Comparison of ENCODE assay signal across 1 cellular context in the genomic region with DNA sequence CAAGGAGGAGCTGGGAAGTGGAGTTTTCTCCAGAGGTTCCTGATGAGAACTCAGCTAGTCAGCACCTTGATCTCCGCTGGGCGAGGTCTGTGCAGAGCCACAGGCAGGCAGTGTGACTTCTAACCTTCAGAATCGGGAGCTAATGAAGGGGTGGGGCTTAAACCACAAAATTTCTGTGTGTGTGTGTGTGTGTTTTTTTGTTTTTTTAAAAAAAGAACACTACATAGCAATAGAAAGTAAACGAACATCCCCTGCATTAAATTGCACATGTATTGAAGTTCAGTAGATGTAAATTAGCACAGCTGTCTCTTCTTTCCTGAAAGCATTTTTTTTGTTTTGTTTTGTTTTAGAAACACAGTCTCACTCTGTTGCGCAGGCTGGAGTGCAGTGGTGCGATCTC.
TF ChIP-seq lines count a peak whose summit lies in the region.

No MANE protein-coding gene starts in this region.

TF ChIP-seq in GM12878, 131 proteins besides CTCF, POLR2A, EP300 and RAD21 (continued from another document and continues in another):
- TF ChIP-seq, protein P1, sequence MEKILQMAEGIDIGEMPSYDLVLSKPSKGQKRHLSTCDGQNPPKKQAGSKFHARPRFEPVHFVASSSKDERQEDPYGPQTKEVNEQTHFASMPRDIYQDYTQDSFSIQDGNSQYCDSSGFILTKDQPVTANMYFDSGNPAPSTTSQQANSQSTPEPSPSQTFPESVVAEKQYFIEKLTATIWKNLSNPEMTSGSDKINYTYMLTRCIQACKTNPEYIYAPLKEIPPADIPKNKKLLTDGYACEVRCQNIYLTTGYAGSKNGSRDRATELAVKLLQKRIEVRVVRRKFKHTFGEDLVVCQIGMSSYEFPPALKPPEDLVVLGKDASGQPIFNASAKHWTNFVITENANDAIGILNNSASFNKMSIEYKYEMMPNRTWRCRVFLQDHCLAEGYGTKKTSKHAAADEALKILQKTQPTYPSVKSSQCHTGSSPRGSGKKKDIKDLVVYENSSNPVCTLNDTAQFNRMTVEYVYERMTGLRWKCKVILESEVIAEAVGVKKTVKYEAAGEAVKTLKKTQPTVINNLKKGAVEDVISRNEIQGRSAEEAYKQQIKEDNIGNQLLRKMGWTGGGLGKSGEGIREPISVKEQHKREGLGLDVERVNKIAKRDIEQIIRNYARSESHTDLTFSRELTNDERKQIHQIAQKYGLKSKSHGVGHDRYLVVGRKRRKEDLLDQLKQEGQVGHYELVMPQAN (conservative IDR thresholded peaks at IDR 0.05), result no peak
- TF ChIP-seq CHD2 (IDR thresholded peaks at IDR 0.05; ENCODE audit: borderline replicate concordance, low read depth, low read length), result no peak
- TF ChIP-seq GATAD2B (conservative IDR thresholded peaks at IDR 0.05; ENCODE audit: low read depth), result no peak
- TF ChIP-seq FOXM1 (IDR thresholded peaks at IDR 0.05; ENCODE audit: low read depth, low read length), result no peak
- no peak for TF ChIP-seq PAX8 (IDR thresholded peaks at IDR 0.05)
- peak; percentile 53; the same call in 1 of the 2 replicates for TF ChIP-seq SMARCA5 (IDR thresholded peaks at IDR 0.05)
- TF ChIP-seq EED (IDR thresholded peaks at IDR 0.05; ENCODE audit: low read depth), result no peak
- TF ChIP-seq MEF2B (IDR thresholded peaks at IDR 0.05; ENCODE audit: partially characterized antibody, poor library complexity, severe bottlenecking), result no peak
- TF ChIP-seq JUND (IDR thresholded peaks at IDR 0.05; ENCODE audit: low read depth, low read length), result no peak
- no peak for TF ChIP-seq RAD51 (IDR thresholded peaks at IDR 0.05)
- no peak for TF ChIP-seq NFIC (IDR thresholded peaks at IDR 0.05; ENCODE audit: low read depth, low read length)
- TF ChIP-seq, protein P2, sequence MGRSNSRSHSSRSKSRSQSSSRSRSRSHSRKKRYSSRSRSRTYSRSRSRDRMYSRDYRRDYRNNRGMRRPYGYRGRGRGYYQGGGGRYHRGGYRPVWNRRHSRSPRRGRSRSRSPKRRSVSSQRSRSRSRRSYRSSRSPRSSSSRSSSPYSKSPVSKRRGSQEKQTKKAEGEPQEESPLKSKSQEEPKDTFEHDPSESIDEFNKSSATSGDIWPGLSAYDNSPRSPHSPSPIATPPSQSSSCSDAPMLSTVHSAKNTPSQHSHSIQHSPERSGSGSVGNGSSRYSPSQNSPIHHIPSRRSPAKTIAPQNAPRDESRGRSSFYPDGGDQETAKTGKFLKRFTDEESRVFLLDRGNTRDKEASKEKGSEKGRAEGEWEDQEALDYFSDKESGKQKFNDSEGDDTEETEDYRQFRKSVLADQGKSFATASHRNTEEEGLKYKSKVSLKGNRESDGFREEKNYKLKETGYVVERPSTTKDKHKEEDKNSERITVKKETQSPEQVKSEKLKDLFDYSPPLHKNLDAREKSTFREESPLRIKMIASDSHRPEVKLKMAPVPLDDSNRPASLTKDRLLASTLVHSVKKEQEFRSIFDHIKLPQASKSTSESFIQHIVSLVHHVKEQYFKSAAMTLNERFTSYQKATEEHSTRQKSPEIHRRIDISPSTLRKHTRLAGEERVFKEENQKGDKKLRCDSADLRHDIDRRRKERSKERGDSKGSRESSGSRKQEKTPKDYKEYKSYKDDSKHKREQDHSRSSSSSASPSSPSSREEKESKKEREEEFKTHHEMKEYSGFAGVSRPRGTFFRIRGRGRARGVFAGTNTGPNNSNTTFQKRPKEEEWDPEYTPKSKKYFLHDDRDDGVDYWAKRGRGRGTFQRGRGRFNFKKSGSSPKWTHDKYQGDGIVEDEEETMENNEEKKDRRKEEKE (IDR thresholded peaks at IDR 0.05), result no peak
- no peak for TF ChIP-seq EGR1 (IDR thresholded peaks at IDR 0.05; ENCODE audit: borderline replicate concordance in 1 of 2, low read depth in 2 of 2, low read length in 2 of 2)
- TF ChIP-seq, protein P3, sequence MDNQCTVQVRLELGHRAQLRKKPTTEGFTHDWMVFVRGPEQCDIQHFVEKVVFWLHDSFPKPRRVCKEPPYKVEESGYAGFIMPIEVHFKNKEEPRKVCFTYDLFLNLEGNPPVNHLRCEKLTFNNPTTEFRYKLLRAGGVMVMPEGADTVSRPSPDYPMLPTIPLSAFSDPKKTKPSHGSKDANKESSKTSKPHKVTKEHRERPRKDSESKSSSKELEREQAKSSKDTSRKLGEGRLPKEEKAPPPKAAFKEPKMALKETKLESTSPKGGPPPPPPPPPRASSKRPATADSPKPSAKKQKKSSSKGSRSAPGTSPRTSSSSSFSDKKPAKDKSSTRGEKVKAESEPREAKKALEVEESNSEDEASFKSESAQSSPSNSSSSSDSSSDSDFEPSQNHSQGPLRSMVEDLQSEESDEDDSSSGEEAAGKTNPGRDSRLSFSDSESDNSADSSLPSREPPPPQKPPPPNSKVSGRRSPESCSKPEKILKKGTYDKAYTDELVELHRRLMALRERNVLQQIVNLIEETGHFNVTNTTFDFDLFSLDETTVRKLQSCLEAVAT (IDR thresholded peaks at IDR 0.05), result peak; percentile 31; the same call in 1 of the 2 replicates
- TF ChIP-seq, protein P4, sequence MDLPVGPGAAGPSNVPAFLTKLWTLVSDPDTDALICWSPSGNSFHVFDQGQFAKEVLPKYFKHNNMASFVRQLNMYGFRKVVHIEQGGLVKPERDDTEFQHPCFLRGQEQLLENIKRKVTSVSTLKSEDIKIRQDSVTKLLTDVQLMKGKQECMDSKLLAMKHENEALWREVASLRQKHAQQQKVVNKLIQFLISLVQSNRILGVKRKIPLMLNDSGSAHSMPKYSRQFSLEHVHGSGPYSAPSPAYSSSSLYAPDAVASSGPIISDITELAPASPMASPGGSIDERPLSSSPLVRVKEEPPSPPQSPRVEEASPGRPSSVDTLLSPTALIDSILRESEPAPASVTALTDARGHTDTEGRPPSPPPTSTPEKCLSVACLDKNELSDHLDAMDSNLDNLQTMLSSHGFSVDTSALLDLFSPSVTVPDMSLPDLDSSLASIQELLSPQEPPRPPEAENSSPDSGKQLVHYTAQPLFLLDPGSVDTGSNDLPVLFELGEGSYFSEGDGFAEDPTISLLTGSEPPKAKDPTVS (IDR thresholded peaks at IDR 0.05; ENCODE audit: low read depth, low read length), result no peak
- TF ChIP-seq TCF12 (IDR thresholded peaks at IDR 0.05; ENCODE audit: low read depth, low read length), result no peak
- TF ChIP-seq NR2C1 (IDR thresholded peaks at IDR 0.05), result peak; percentile 16; the same call in 1 of the 2 replicates
- peak; percentile 54 to 56 for TF ChIP-seq IKZF2 (IDR thresholded peaks at IDR 0.05)
- TF ChIP-seq, protein P5, sequence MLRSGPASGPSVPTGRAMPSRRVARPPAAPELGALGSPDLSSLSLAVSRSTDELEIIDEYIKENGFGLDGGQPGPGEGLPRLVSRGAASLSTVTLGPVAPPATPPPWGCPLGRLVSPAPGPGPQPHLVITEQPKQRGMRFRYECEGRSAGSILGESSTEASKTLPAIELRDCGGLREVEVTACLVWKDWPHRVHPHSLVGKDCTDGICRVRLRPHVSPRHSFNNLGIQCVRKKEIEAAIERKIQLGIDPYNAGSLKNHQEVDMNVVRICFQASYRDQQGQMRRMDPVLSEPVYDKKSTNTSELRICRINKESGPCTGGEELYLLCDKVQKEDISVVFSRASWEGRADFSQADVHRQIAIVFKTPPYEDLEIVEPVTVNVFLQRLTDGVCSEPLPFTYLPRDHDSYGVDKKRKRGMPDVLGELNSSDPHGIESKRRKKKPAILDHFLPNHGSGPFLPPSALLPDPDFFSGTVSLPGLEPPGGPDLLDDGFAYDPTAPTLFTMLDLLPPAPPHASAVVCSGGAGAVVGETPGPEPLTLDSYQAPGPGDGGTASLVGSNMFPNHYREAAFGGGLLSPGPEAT (IDR thresholded peaks at IDR 0.05; ENCODE audit: low read depth), result peak; percentile 30; the same call in 1 of the 2 replicates
- no peak for TF ChIP-seq CBX5 (IDR thresholded peaks at IDR 0.05; ENCODE audit: low read depth)
- no peak for TF ChIP-seq REST (IDR thresholded peaks at IDR 0.05; ENCODE audit: low read depth, low read length)
- peak; percentile 39; the same call in 1 of the 2 replicates for TF ChIP-seq IKZF1 (conservative IDR thresholded peaks at IDR 0.05)
- no peak for TF ChIP-seq BCL3 (IDR thresholded peaks at IDR 0.05; ENCODE audit: borderline replicate concordance, insufficient read depth, low read depth, low read length, poor library complexity, severe bottlenecking)
- no peak for TF ChIP-seq BACH1 (IDR thresholded peaks at IDR 0.05; ENCODE audit: borderline replicate concordance)
- peak; percentile 66; the same call in 1 of the 2 replicates for TF ChIP-seq MTA2 (IDR thresholded peaks at IDR 0.05; ENCODE audit: low read depth)
- TF ChIP-seq ZNF24 (IDR thresholded peaks at IDR 0.05), result peak; percentile 45; the same call in 1 of the 2 replicates
- TF ChIP-seq ZNF384 (IDR thresholded peaks at IDR 0.05; ENCODE audit: borderline replicate concordance, low read depth, low read length), result peak; percentile 66; the same call in 1 of the 2 replicates
- TF ChIP-seq, protein P6, sequence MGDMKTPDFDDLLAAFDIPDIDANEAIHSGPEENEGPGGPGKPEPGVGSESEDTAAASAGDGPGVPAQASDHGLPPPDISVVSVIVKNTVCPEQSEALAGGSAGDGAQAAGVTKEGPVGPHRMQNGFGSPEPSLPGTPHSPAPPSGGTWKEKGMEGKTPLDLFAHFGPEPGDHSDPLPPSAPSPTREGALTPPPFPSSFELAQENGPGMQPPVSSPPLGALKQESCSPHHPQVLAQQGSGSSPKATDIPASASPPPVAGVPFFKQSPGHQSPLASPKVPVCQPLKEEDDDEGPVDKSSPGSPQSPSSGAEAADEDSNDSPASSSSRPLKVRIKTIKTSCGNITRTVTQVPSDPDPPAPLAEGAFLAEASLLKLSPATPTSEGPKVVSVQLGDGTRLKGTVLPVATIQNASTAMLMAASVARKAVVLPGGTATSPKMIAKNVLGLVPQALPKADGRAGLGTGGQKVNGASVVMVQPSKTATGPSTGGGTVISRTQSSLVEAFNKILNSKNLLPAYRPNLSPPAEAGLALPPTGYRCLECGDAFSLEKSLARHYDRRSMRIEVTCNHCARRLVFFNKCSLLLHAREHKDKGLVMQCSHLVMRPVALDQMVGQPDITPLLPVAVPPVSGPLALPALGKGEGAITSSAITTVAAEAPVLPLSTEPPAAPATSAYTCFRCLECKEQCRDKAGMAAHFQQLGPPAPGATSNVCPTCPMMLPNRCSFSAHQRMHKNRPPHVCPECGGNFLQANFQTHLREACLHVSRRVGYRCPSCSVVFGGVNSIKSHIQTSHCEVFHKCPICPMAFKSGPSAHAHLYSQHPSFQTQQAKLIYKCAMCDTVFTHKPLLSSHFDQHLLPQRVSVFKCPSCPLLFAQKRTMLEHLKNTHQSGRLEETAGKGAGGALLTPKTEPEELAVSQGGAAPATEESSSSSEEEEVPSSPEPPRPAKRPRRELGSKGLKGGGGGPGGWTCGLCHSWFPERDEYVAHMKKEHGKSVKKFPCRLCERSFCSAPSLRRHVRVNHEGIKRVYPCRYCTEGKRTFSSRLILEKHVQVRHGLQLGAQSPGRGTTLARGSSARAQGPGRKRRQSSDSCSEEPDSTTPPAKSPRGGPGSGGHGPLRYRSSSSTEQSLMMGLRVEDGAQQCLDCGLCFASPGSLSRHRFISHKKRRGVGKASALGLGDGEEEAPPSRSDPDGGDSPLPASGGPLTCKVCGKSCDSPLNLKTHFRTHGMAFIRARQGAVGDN (IDR thresholded peaks at IDR 0.05), result 0 out of 2 replicates have a peak, but pooled peaks have one; percentile 31
- TF ChIP-seq WRNIP1 (IDR thresholded peaks at IDR 0.05; ENCODE audit: borderline replicate concordance, low read depth, low read length), result no peak
- no peak for TF ChIP-seq HDAC2 (IDR thresholded peaks at IDR 0.05)
- peak in 1 of 2 experiments; percentile 6; a peak in 1 of 4 replicates for TF ChIP-seq BHLHE40 (IDR thresholded peaks at IDR 0.05; ENCODE audit: borderline replicate concordance in 1 of 2, low read depth in 2 of 2, low read length in 1 of 2)
- no peak for TF ChIP-seq CHD4 (IDR thresholded peaks at IDR 0.05)
- TF ChIP-seq RUNX3 (IDR thresholded peaks at IDR 0.05; ENCODE audit: low read length), result peak; percentile 89
- TF ChIP-seq, protein P7, sequence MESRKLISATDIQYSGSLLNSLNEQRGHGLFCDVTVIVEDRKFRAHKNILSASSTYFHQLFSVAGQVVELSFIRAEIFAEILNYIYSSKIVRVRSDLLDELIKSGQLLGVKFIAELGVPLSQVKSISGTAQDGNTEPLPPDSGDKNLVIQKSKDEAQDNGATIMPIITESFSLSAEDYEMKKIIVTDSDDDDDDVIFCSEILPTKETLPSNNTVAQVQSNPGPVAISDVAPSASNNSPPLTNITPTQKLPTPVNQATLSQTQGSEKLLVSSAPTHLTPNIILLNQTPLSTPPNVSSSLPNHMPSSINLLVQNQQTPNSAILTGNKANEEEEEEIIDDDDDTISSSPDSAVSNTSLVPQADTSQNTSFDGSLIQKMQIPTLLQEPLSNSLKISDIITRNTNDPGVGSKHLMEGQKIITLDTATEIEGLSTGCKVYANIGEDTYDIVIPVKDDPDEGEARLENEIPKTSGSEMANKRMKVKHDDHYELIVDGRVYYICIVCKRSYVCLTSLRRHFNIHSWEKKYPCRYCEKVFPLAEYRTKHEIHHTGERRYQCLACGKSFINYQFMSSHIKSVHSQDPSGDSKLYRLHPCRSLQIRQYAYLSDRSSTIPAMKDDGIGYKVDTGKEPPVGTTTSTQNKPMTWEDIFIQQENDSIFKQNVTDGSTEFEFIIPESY (IDR thresholded peaks at IDR 0.05), result no peak
- TF ChIP-seq NR2F1 (conservative IDR thresholded peaks at IDR 0.05), result peak; percentile 69
